Comparison of ENCODE assay signal across 8 cellular contexts in genomic region chr6:135497412-135498177, GRCh38. TPM values are rescaled to one million over a fixed set of nuclear protein-coding genes. Genes with fewer than 3 reads are reported as not detected.
DNase-seq lines count a peak whose midpoint lies in the region; TF ChIP-seq lines count a peak whose summit lies in the region.

AHI1 (minus strand) TSS chr6:135497740; CDS start chr6:135492237, 5,503 bp downstream.

- H3K9me3 ChIP-seq in endocrine pancreas (ENCODE audit: control insufficient read depth, low read length), result no peaks in the 10 kb centered on the region

- peak; percentile 95 for DNase-seq in Caki2 (ENCODE audit: low read depth)
- DNase-seq in GM20000 (ENCODE audit: low spot score), result peak; percentile 93
- DNase-seq in HS-27A (ENCODE audit: low read depth), result peak; percentile 85
- DNase-seq in NOMO-1 (lab: John Stamatoyannopoulos, UW; ENCODE audit: unreplicated experiment in 2 of 2), result peak; percentile 92 to 94
- peak; percentile 77 to 80 for DNase-seq in activated CD8-positive, alpha-beta memory T cell treated with anti-CD3 and anti-CD28 coated beads for 4 hours (ENCODE audit: low read depth in 2 of 2)
- peak; percentile 98 for DNase-seq in mesenteric fat pad (ENCODE audit: low spot score)
- DNase-seq in stimulated activated CD8-positive, alpha-beta memory T cell treated with anti-CD3 and anti-CD28 coated beads, Interleukin-15, amount 100 ng/mL, for 24 hours (ENCODE audit: low read depth), result peak; percentile 88

- H3K9ac ChIP-seq in endocrine pancreas (ENCODE audit: control insufficient read depth, insufficient read depth, low read length), result peak within 1 kb of the TSS; percentile 100

- TF ChIP-seq CTCF in GM20000 (IDR thresholded peaks at IDR 0.05; ENCODE audit: extremely low read depth, missing control alignments), result no peak

- H3K4me1 ChIP-seq in endocrine pancreas (ENCODE audit: control insufficient read depth, insufficient read depth, low read length), result peaks cover 16% of the 10 kb centered on the region

- H3K4me3 ChIP-seq in endocrine pancreas (ENCODE audit: control insufficient read depth, insufficient read depth, low read length), result peak within 1 kb of the TSS; percentile 98

- in situ Hi-C loops in Caki2 (cut with HindIII; ENCODE audit: low pct_unique_long_range_greater_than_20kb, low sequenced_read_pairs), result no loop called here

- no peaks in the 10 kb centered on the region for H3K27me3 ChIP-seq in endocrine pancreas (ENCODE audit: control insufficient read depth, insufficient read depth, low read length)

- no peaks in the 10 kb centered on the region for H3K36me3 ChIP-seq in endocrine pancreas (ENCODE audit: control insufficient read depth, insufficient read depth, low read length)

RNA-seq across cellular contexts. Expression of gene AHI1, which starts in this region (rescaled TPM):
- 3.3 and 11.7 TPM in 2 replicates for total RNA-seq in Caki2 (2014; rRNA removed; shearing (Covaris generic); ENCODE audit: low replicate concordance)
- 30.7 TPM for total RNA-seq in mesenteric fat pad

Comparison
In these comparisons a context has a peak if more than half of its experiments do, and no peak if none do; other contexts are left out.
1. Peak in every context shown above with its lines: DNase-seq and H3K4me3 ChIP-seq.